Comparison of ENCODE assay signal across 1 cellular context in the genomic region with DNA sequence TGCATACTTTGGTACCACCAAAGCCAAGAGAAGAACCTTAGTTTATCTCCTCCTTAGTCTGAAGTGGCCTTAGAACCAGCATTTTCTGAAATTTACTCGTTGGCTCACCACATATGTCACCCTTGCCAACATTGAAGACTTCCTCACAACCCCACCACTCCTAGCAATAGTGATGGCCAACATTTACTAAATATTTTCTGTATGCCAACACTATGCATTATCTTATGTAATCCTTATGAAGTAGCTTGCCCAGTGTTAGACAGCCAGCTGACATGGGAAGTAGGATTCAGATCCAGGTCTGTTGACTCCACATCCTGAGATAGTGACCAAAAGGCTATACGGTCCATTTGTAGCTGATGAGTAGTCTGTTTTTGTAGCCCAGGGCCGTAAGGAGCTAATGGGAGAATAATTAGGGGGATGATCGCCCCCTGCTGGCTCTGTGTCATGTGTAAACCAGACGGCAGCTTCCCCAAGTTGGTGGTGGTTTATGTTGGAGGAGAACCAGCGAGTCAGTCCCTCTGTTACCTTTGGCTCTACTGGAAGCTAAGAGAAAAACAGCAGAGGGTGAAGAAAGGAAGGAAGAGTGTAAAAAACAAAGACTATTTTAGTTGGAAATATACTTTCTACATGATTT.
A peak's percentile ranks its signal among the peaks of the same experiment; 100 is the strongest.
TF ChIP-seq lines count a peak whose summit lies in the region.

No MANE protein-coding gene starts in this region.

TF ChIP-seq in K562, 482 proteins besides CTCF, POLR2A, EP300 and RAD21 (continued from another document):
- TF ChIP-seq, protein P1, sequence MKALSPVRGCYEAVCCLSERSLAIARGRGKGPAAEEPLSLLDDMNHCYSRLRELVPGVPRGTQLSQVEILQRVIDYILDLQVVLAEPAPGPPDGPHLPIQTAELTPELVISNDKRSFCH (CRISPR knock-in tag; IDR thresholded peaks at IDR 0.05), result no peak
- TF ChIP-seq, protein P1 (tag; IDR thresholded peaks at IDR 0.05), result 0 out of 2 replicates have a peak, but pooled peaks have one; percentile 28
- TF ChIP-seq CHD1 (IDR thresholded peaks at IDR 0.05; ENCODE audit: low read length) (no peak), KAT7 (CRISPR knock-in tag; IDR thresholded peaks at IDR 0.05; ENCODE audit: borderline replicate concordance) (no peak), ZNF75A (CRISPR knock-in tag; IDR thresholded peaks at IDR 0.05) (no peak), KDM1A (IDR thresholded peaks at IDR 0.05) (no peak), HNRNPUL1 (IDR thresholded peaks at IDR 0.05; ENCODE audit: low read length) (no peak), ZNF717 (CRISPR knock-in tag; IDR thresholded peaks at IDR 0.05) (no peak), GTF2A2 (tag; IDR thresholded peaks at IDR 0.05) (no peak), MTF1 (CRISPR knock-in tag; IDR thresholded peaks at IDR 0.05; ENCODE audit: borderline replicate concordance) (no peak), ZZZ3 (IDR thresholded peaks at IDR 0.05) (no peak), C11orf30 (IDR thresholded peaks at IDR 0.05; ENCODE audit: low read depth) (no peak), JUND (IDR thresholded peaks at IDR 0.05; ENCODE audit: borderline replicate concordance, low read depth, low read length) (peak; percentile 53; the same call in 1 of the 2 replicates), JUND (tag; IDR thresholded peaks at IDR 0.05; ENCODE audit: borderline replicate concordance, low read depth, low read length) (peak; percentile 25; the same call in 1 of the 3 replicates), CCAR2 (IDR thresholded peaks at IDR 0.05; ENCODE audit: low read depth, low read length) (no peak), SP2 (IDR thresholded peaks at IDR 0.05; ENCODE audit: extremely low read depth, low read depth, low read length, poor library complexity, severe bottlenecking) (no peak), RBM34 (IDR thresholded peaks at IDR 0.05; ENCODE audit: borderline replicate concordance, insufficient read depth, low read length) (no peak), FOXK2 (conservative IDR thresholded peaks at IDR 0.05 in 1 of 2, IDR thresholded peaks at IDR 0.05 in 1 of 2; ENCODE audit: low read depth in 2 of 2) (no peak), CBFA2T3 (IDR thresholded peaks at IDR 0.05) (no peak), SMARCA4 (IDR thresholded peaks at IDR 0.05) (no peak), SETDB1 (IDR thresholded peaks at IDR 0.05; ENCODE audit: low read length) (no peak), ZNF551 (CRISPR knock-in tag; IDR thresholded peaks at IDR 0.05) (no peak), CXXC5 (CRISPR knock-in tag; IDR thresholded peaks at IDR 0.05) (no peak), NELFE (IDR thresholded peaks at IDR 0.05; ENCODE audit: insufficient read depth, insufficient read length) (no peak), TAF1 (IDR thresholded peaks at IDR 0.05; ENCODE audit: control insufficient read depth, extremely low read depth, insufficient read depth, low read length, severe bottlenecking) (no peak), MED1 (CRISPR knock-in tag; IDR thresholded peaks at IDR 0.05; ENCODE audit: borderline replicate concordance) (no peak), SMARCB1 (IDR thresholded peaks at IDR 0.05; ENCODE audit: insufficient read length, low read depth) (no peak), ARNT (IDR thresholded peaks at IDR 0.05) (no peak), CC2D1A (IDR thresholded peaks at IDR 0.05) (peak; percentile 70; the same call in 1 of the 2 replicates), TBP (optimal IDR thresholded peaks at IDR 0.05; ENCODE audit: low read depth, low read length) (no peak), ZNF253 (CRISPR knock-in tag; conservative IDR thresholded peaks at IDR 0.05) (no peak), MBD2 (IDR thresholded peaks at IDR 0.05; ENCODE audit: borderline replicate concordance, low read depth) (no peak), RHOXF2B (CRISPR knock-in tag; conservative IDR thresholded peaks at IDR 0.05) (no peak), CREB1 (IDR thresholded peaks at IDR 0.05) (no peak), CREB1 (CRISPR knock-in tag; IDR thresholded peaks at IDR 0.05) (no peak), TCF7L2 (IDR thresholded peaks at IDR 0.05; ENCODE audit: low read depth, low read length) (no peak), ARID2 (IDR thresholded peaks at IDR 0.05) (peak; percentile 68; the same call in 1 of the 2 replicates), XRCC5 (IDR thresholded peaks at IDR 0.05; ENCODE audit: low read depth, low read length) (no peak), DACH1 (IDR thresholded peaks at IDR 0.05; ENCODE audit: partially characterized antibody) (peak; percentile 39), ZC3H4 (CRISPR knock-in tag; IDR thresholded peaks at IDR 0.05; ENCODE audit: borderline replicate concordance) (no peak), CBX1 (IDR thresholded peaks at IDR 0.05; ENCODE audit: low read depth) (no peak), CHD4 (IDR thresholded peaks at IDR 0.05; ENCODE audit: insufficient read depth, insufficient replicate concordance, low read depth, low read length, poor library complexity, severe bottlenecking) (no peak), THRAP3 (IDR thresholded peaks at IDR 0.05; ENCODE audit: borderline replicate concordance) (no peak), RB1 (IDR thresholded peaks at IDR 0.05; ENCODE audit: low read depth) (peak; percentile 43; the same call in 1 of the 2 replicates), SMARCC2 (IDR thresholded peaks at IDR 0.05; ENCODE audit: low read depth) (no peak)
- TF ChIP-seq, protein P2, sequence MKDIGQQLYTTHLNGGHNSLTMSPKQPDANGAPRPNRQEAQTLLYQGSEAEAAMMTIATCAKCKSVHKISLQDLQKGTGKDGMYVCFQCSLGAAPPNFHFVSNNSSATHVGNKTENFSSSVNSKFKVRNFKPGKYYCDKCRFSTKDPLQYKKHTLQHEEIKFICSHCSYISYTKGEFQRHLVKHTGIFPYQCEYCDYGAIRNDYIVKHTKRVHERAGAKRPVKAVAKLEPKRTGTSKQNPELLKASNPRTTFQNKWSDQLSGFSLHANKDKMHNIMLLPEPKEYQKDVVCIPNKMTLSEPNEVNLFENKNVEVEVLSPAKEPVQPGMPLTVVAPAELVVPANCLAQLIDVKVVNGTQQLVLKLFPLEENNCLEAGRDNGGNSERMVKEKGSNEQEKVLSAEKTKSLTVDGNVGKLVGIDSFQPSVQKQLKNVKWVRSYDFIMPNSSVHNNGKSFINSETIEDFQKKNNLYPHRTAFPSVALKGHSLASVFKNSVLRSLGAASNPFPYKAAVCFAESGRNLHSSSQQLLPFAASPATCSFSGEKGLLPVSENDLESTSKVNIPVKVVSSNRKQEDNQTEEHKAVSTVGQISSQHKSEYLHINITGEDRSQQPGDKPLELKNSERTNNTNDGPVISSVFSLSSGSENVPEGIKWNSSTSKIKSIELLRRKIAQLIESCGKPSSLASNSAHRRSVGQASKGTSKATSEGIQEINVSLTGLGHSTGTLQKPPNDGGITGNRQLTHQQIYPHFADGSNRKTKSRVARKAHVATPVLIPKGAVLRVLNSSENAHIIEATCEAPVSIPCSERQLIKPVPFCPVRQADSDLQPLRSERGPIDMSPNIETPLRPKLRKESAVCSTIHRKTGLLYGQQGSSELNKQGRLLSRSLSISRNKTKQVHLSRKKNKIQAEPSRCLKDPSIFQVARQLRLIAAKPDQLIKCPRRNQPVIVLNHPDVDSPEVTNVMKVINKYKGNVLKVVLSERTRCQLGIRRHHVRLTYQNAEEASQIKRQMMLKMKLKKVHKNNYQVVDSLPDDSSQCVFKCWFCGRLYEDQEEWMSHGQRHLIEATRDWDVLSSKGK (CRISPR knock-in tag; IDR thresholded peaks at IDR 0.05), result no peak
- TF ChIP-seq, protein P3, sequence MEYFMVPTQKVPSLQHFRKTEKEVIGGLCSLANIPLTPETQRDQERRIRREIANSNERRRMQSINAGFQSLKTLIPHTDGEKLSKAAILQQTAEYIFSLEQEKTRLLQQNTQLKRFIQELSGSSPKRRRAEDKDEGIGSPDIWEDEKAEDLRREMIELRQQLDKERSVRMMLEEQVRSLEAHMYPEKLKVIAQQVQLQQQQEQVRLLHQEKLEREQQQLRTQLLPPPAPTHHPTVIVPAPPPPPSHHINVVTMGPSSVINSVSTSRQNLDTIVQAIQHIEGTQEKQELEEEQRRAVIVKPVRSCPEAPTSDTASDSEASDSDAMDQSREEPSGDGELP (CRISPR knock-in tag; IDR thresholded peaks at IDR 0.05; ENCODE audit: borderline replicate concordance), result no peak
- TF ChIP-seq, protein P4, sequence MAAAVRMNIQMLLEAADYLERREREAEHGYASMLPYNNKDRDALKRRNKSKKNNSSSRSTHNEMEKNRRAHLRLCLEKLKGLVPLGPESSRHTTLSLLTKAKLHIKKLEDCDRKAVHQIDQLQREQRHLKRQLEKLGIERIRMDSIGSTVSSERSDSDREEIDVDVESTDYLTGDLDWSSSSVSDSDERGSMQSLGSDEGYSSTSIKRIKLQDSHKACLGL (CRISPR knock-in tag; IDR thresholded peaks at IDR 0.05; ENCODE audit: borderline replicate concordance, poor library complexity, severe bottlenecking), result no peak
- TF ChIP-seq, protein P5, sequence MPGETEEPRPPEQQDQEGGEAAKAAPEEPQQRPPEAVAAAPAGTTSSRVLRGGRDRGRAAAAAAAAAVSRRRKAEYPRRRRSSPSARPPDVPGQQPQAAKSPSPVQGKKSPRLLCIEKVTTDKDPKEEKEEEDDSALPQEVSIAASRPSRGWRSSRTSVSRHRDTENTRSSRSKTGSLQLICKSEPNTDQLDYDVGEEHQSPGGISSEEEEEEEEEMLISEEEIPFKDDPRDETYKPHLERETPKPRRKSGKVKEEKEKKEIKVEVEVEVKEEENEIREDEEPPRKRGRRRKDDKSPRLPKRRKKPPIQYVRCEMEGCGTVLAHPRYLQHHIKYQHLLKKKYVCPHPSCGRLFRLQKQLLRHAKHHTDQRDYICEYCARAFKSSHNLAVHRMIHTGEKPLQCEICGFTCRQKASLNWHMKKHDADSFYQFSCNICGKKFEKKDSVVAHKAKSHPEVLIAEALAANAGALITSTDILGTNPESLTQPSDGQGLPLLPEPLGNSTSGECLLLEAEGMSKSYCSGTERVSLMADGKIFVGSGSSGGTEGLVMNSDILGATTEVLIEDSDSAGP (CRISPR knock-in tag; IDR thresholded peaks at IDR 0.05), result no peak
- TF ChIP-seq, protein P6, sequence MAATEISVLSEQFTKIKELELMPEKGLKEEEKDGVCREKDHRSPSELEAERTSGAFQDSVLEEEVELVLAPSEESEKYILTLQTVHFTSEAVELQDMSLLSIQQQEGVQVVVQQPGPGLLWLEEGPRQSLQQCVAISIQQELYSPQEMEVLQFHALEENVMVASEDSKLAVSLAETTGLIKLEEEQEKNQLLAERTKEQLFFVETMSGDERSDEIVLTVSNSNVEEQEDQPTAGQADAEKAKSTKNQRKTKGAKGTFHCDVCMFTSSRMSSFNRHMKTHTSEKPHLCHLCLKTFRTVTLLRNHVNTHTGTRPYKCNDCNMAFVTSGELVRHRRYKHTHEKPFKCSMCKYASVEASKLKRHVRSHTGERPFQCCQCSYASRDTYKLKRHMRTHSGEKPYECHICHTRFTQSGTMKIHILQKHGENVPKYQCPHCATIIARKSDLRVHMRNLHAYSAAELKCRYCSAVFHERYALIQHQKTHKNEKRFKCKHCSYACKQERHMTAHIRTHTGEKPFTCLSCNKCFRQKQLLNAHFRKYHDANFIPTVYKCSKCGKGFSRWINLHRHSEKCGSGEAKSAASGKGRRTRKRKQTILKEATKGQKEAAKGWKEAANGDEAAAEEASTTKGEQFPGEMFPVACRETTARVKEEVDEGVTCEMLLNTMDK (IDR thresholded peaks at IDR 0.05; ENCODE audit: borderline replicate concordance, insufficient read depth, low read depth, low read length, poor library complexity, severe bottlenecking), result peak; percentile 20
